Comparison of ENCODE assay signal across 10 cellular contexts in the genomic region with DNA sequence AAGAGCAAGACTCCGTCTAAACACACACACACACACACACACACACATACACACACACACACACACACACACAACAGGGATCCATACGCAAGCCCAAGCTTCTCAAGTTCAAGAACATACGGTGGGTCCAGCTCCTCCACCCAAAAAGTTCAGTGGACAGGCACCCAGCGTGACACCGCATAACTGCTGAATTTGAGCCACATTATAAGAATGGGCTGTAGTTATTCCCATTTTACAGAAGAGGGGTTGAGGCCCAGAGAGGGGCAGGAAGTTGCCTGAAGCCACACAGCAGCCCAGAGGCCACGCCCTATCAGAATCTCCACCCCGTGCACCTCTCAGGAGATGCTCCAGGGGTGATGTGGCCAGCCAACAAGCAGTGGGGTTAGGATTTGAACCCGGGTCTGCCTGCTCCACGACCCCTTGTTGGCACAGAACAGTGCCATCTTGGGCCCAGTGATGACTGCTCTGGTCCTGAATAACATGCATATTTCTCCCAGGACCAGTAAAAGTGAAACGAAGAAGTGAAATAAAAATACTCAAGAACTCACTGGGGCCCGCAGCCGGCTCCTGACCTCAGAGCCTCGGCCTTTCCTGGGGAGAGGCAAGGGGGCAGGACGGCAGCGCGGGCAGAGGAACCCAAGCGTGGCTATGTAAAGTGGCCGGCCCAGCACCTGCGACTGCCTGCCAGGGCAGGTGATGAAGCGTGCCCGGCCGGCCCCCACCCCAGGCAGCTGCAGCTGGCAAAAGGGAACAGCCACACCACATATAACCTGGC.
DNase-seq lines count a peak whose midpoint lies in the region; ATAC-seq, FAIRE-seq and TF ChIP-seq lines count a peak whose summit lies in the region.
"Had no signal": no experiment of that assay in that cellular context is flagged by ENCODE, and none has a peak within 500 bp of the region (broad histone marks: within the 10 kb centered on the region; RNA-seq: fewer than 3 reads in every experiment).

No MANE protein-coding gene starts in this region.

- no peak for TF ChIP-seq EP300 in K562 (IDR thresholded peaks at IDR 0.05; ENCODE audit: low read length)

- H3K27ac ChIP-seq in K562 (ENCODE audit: extremely low read depth, low read depth, low read length) (no peak overlapping the region), spleen (peak overlapping the region; percentile 6 to 88 (median 83)), GM23248 (no peak overlapping the region)
- H3K27ac ChIP-seq: neural progenitor cell had no signal

- H3K4me1 ChIP-seq in K562 (replicated peaks in 1 of 2; ENCODE audit: control insufficient read depth in 2 of 2, insufficient read depth in 2 of 2, low read length in 2 of 2): peaks cover 34% of the 10 kb centered on the region in 2 experiments
- peaks cover 48 to 95% (median 76%) of the 10 kb centered on the region in 6 donors for H3K4me1 ChIP-seq in spleen
- no peaks in the 10 kb centered on the region for H3K4me1 ChIP-seq in GM23248 (ENCODE audit: insufficient read depth)
- H3K4me1 ChIP-seq: neural progenitor cell had no signal

- H3K9ac ChIP-seq in K562 (ENCODE audit: insufficient read depth in 1 of 2, low read depth in 2 of 2, low read length in 2 of 2) (no peak overlapping the region), GM23248 (no peak overlapping the region)
- H3K9ac ChIP-seq: neural progenitor cell had no signal

- TF ChIP-seq CTCF in K562 (IDR thresholded peaks at IDR 0.05 in 2 of 3, conservative IDR thresholded peaks at IDR 0.05 in 1 of 3; ENCODE audit: insufficient read depth in 2 of 3, low read depth in 1 of 3, low read length in 3 of 3) (no peak), spleen (IDR thresholded peaks at IDR 0.05 in 8 of 11, conservative IDR thresholded peaks at IDR 0.05 in 3 of 11) (no peak)

- H4K20me1 ChIP-seq in K562 (replicated peaks; ENCODE audit: control insufficient read depth, insufficient read depth, low read length) (peaks cover 7% of the 10 kb centered on the region; the same call in 1 of the 2 replicates), GM23248 (ENCODE audit: insufficient read depth) (no peaks in the 10 kb centered on the region)

- 77% methylated on average over 22 of the region's 22 CpGs for WGBS in K562 (ENCODE audit: insufficient coverage, low coverage, missing lambda C conversion rate)
- WGBS in spleen, 5 donors: 40 to 51% (median 47%) methylated on average over 18 to 22 of the region's 22 CpGs
- WGBS in GM23248 (ENCODE audit: low coverage in 1 of 2, low lambda C conversion rate in 2 of 2, missing lambda C conversion rate in 2 of 2), 2 experiments: 72 to 80% methylated on average over 21 to 22 of the region's 22 CpGs

- intact Hi-C loops in K562 (cut with micrococcal nuclease) (no loop called here), spleen (cut with DNase I; ENCODE audit: low total_unique reads) (no loop called here)

- no peaks in the 10 kb centered on the region for H3F3A ChIP-seq in GM23248 (ENCODE audit: insufficient read depth)

- POLR2A ChIA-PET in K562 (lab: Yijun Ruan, JAX): interaction anchor here (0.6 to 1.3 kb wide), 3 partner anchors 12 to 176 kb away, joined by 3 read pairs; no protein-coding TSS in a partner anchor

- no peak overlapping the region for H3K4me2 ChIP-seq in K562 (ENCODE audit: insufficient read depth, low read length)
- H3K4me2 ChIP-seq in GM23248 (ENCODE audit: unreplicated experiment): no peak overlapping the region
- H3K4me2 ChIP-seq: neural progenitor cell had no signal

- CTCF ChIA-PET in K562 (lab: Yijun Ruan, JAX; ENCODE audit: low intra/inter-chr PET ratio): no interaction called here

- no peak for TF ChIP-seq RAD21 in K562 (CRISPR knock-in tag; conservative IDR thresholded peaks at IDR 0.05 in 1 of 2, IDR thresholded peaks at IDR 0.05 in 1 of 2)

- H3K27me3 ChIP-seq in K562 (ENCODE audit: control insufficient read depth in 2 of 2, insufficient read depth in 2 of 2, low read length in 2 of 2): no peaks in the 10 kb centered on the region
- no peaks in the 10 kb centered on the region for H3K27me3 ChIP-seq in spleen (replicated peaks in 1 of 7)
- no peaks in the 10 kb centered on the region for H3K27me3 ChIP-seq in GM23248 (replicated peaks; ENCODE audit: insufficient read depth)
- H3K27me3 ChIP-seq: neural progenitor cell had no signal

- ATAC-seq in GM18907 (IDR thresholded peaks at IDR 0.05; ENCODE audit: unreplicated experiment): peak; percentile 65
- ATAC-seq in HG02798 (IDR thresholded peaks at IDR 0.05; ENCODE audit: poor library complexity, unreplicated experiment): peak; percentile 58
- ATAC-seq in K562: no peak

- H3K4me3 ChIP-seq in K562 (no peak overlapping the region), spleen (peak overlapping the region in 1 of 8 donors; percentile 21), GM23248 (no peak overlapping the region)
- H3K4me3 ChIP-seq: neural progenitor cell had no signal

- H2AFZ ChIP-seq in K562 (ENCODE audit: low read depth, low read length): no peak overlapping the region
- no peak overlapping the region for H2AFZ ChIP-seq in GM23248
- H2AFZ ChIP-seq: neural progenitor cell had no signal

- no peaks in the 10 kb centered on the region for H3K9me1 ChIP-seq in K562 (ENCODE audit: control insufficient read depth, insufficient read depth, low read length)

- H3K9me3 ChIP-seq in K562 (replicated peaks; ENCODE audit: control insufficient read depth, insufficient read depth, low read depth, low read length) (no peaks in the 10 kb centered on the region), spleen (no peaks in the 10 kb centered on the region), GM23248 (ENCODE audit: low read depth) (no peaks in the 10 kb centered on the region)

- BruUV-seq in K562 (replicated peaks; lab: Mats Ljungman, UMichigan): no TSS peak

- DNase-seq in K562 (ENCODE audit: extremely low read depth in 1 of 4, low spot score in 3 of 4) (no peak), spleen (peak; percentile 95), GM23248 (no peak), HTR-8/SVneo (ENCODE audit: insufficient read length, low spot score) (no peak), NCI-H446 treated with DMSO at 0.1 percent for 48 hours (lab: John Stamatoyannopoulos, UW) (no peak)
- DNase-seq: NCI-H1436; stimulated activated naive CD4-positive, alpha-beta T cell had no signal

- in situ Hi-C loops in K562 (cut with MboI) (no loop called here), GM23248 (cut with MboI) (no loop called here)

- FAIRE-seq in K562 (lab: Jason Lieb, UNC) (no peak), HTR-8/SVneo (lab: Jason Lieb, UNC) (no peak)

- H3K79me2 ChIP-seq in K562 (ENCODE audit: control insufficient read depth, insufficient read depth, low read length) (no peaks in the 10 kb centered on the region), GM23248 (ENCODE audit: insufficient read depth) (no peaks in the 10 kb centered on the region)

- no peaks in the 10 kb centered on the region for H3K9me2 ChIP-seq in GM23248 (ENCODE audit: insufficient read depth)

- TF ChIP-seq POLR2A in K562 (conservative IDR thresholded peaks at IDR 0.05): no peak
- TF ChIP-seq POLR2A in spleen (IDR thresholded peaks at IDR 0.05): no peak

- no peaks in the 10 kb centered on the region for H3K36me3 ChIP-seq in K562 (ENCODE audit: control insufficient read depth, insufficient read depth, low read length)
- H3K36me3 ChIP-seq in spleen: no peaks in the 10 kb centered on the region
- H3K36me3 ChIP-seq in GM23248 (ENCODE audit: low read depth): no peaks in the 10 kb centered on the region
- H3K36me3 ChIP-seq: neural progenitor cell had no signal

TF ChIP-seq in K562, 482 proteins besides CTCF, POLR2A, EP300 and RAD21 (continues in another document):
- TF ChIP-seq KAT2B (IDR thresholded peaks at IDR 0.05; ENCODE audit: low read depth, low read length): no peak
- no peak for TF ChIP-seq PBX2 (CRISPR knock-in tag; IDR thresholded peaks at IDR 0.05; ENCODE audit: low read depth)
- TF ChIP-seq PBX2 (tag; conservative IDR thresholded peaks at IDR 0.05; ENCODE audit: low read depth): no peak
- no peak for TF ChIP-seq MAFK (IDR thresholded peaks at IDR 0.05; ENCODE audit: low read length)
- no peak for TF ChIP-seq ZNF347 (CRISPR knock-in tag; IDR thresholded peaks at IDR 0.05; ENCODE audit: low read depth)
- TF ChIP-seq NFE2L1 (tag; IDR thresholded peaks at IDR 0.05; ENCODE audit: borderline replicate concordance, low read depth): no peak
- TF ChIP-seq HDAC2 (IDR thresholded peaks at IDR 0.05): peak; percentile 71; the same call in 1 of the 2 replicates
- no peak for TF ChIP-seq USF1 (CRISPR knock-in tag; IDR thresholded peaks at IDR 0.05)
- no peak for TF ChIP-seq MAZ (CRISPR knock-in tag; conservative IDR thresholded peaks at IDR 0.05 in 1 of 2, IDR thresholded peaks at IDR 0.05 in 1 of 2)
- TF ChIP-seq TARDBP (IDR thresholded peaks at IDR 0.05): no peak
- no peak for TF ChIP-seq ZNF175 (CRISPR knock-in tag; IDR thresholded peaks at IDR 0.05; ENCODE audit: low read depth)
- no peak for TF ChIP-seq FIP1L1 (IDR thresholded peaks at IDR 0.05; ENCODE audit: low read depth, low read length, poor library complexity, severe bottlenecking)
- no peak for TF ChIP-seq RAD51 (IDR thresholded peaks at IDR 0.05; ENCODE audit: borderline replicate concordance, low read depth)

Comparison
In these comparisons a context has a peak if more than half of its experiments do, and no peak if none do; other contexts are left out.
1. H3K27ac ChIP-seq: peak in spleen (8 of 8); none in K562 (single experiment) and GM23248 (single experiment).